In the genomic region with DNA sequence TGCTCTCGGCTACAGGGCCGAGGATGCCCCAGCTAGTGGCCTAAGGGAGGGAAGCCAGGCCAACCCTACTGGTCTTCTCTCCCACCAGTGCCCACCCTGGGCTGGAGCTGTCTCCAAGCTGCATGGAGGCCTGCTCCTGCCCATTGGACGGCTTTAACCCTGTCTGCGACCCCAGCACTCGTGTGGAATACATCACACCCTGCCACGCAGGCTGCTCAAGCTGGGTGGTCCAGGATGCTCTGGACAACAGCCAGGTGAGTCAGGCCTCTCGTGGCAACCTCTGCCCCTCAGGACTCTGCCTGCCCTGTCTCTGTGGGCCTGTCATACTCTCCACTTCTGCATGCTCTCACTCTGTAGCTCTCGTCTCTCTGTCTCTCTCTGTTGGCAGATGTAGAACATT, we compare ENCODE assay signal across 24 cellular contexts. TPM values are rescaled to one million over a fixed set of nuclear protein-coding genes. Genes with fewer than 3 reads are reported as not detected.
A peak's percentile ranks its signal among the peaks of the same experiment; 100 is the strongest.
DNase-seq lines count a peak whose midpoint lies in the region; ATAC-seq and TF ChIP-seq lines count a peak whose summit lies in the region.
"Had no signal": no experiment of that assay in that cellular context is flagged by ENCODE, and none has a peak within 500 bp of the region (broad histone marks: within the 10 kb centered on the region; RNA-seq: fewer than 3 reads in every experiment).

No MANE protein-coding gene starts in this region.

- peak overlapping the region; percentile 65 for H3K27ac ChIP-seq in left ventricle myocardium inferior (replicated peaks)
- H3K27ac ChIP-seq in heart left ventricle: peak overlapping the region in 1 of 12 donors; percentile 70
- H3K27ac ChIP-seq in endodermal cell (ENCODE audit: low read depth, low read length): no peak overlapping the region
- no peak overlapping the region for H3K27ac ChIP-seq in upper lobe of right lung
- H3K27ac ChIP-seq: SK-N-MC had no signal

- no peaks in the 10 kb centered on the region for H3K9me3 Mint-ChIP-seq in endodermal cell
- H3K9me3 Mint-ChIP-seq in nephron: no peaks in the 10 kb centered on the region
- H3K9me3 Mint-ChIP-seq in HFFc6: no peaks in the 10 kb centered on the region
- H3K9me3 Mint-ChIP-seq: CD8-positive, alpha-beta memory T cell had no signal

- no peak overlapping the region for H3K27ac Mint-ChIP-seq in endodermal cell
- H3K27ac Mint-ChIP-seq in nephron: peak overlapping the region in 2 of 3 experiments; percentile 69 to 70
- no peak overlapping the region for H3K27ac Mint-ChIP-seq in HFFc6
- H3K27ac Mint-ChIP-seq: CD8-positive, alpha-beta memory T cell had no signal

- no peaks in the 10 kb centered on the region for H3K36me3 Mint-ChIP-seq in endodermal cell (ENCODE audit: low read depth)
- H3K36me3 Mint-ChIP-seq in nephron (ENCODE audit: low read depth): no peaks in the 10 kb centered on the region
- H3K36me3 Mint-ChIP-seq in HFFc6 (ENCODE audit: low read depth): no peaks in the 10 kb centered on the region
- H3K36me3 Mint-ChIP-seq: CD8-positive, alpha-beta memory T cell had no signal

- no peak for TF ChIP-seq CTCF in left ventricle myocardium inferior (IDR thresholded peaks at IDR 0.05; ENCODE audit: borderline replicate concordance)
- TF ChIP-seq CTCF in heart left ventricle (IDR thresholded peaks at IDR 0.05): no peak
- TF ChIP-seq CTCF in endodermal cell (conservative IDR thresholded peaks at IDR 0.05): no peak
- TF ChIP-seq CTCF in nephron (IDR thresholded peaks at IDR 0.05; ENCODE audit: unreplicated experiment in 3 of 3): no peak
- no peak for TF ChIP-seq CTCF in upper lobe of right lung (IDR thresholded peaks at IDR 0.05)
- TF ChIP-seq CTCF in HFFc6 (IDR thresholded peaks at IDR 0.05): no peak
- TF ChIP-seq CTCF in GM13977 (IDR thresholded peaks at IDR 0.05; ENCODE audit: extremely low read depth, insufficient read depth, missing control alignments): no peak

- DNase-seq in left ventricle myocardium inferior: no peak
- DNase-seq in heart left ventricle: no peak
- DNase-seq in endodermal cell: peak; percentile 39
- peak; percentile 59 for DNase-seq in upper lobe of right lung
- DNase-seq in HFFc6: no peak
- no peak for DNase-seq in GM13977 (ENCODE audit: low spot score)
- DNase-seq: BE2C; CD8-positive, alpha-beta memory T cell; DMS53; H7; MM.1S; NCI-H1105; NCI-H2081; NCI-H2171 treated with DMSO at 0.1 percent for 48 hours; NCI-H446; NCI-H69; NK-92 treated with Interleukin-12 subunit alpha and Interleukin-12 subunit beta, amount 100 ng/mL, for 24 hours had no signal

- H3K36me3 ChIP-seq in left ventricle myocardium inferior: no peaks in the 10 kb centered on the region
- H3K36me3 ChIP-seq in heart left ventricle: peaks cover 0 to 64% (median 0%) of the 10 kb centered on the region in 9 donors
- no peaks in the 10 kb centered on the region for H3K36me3 ChIP-seq in endodermal cell (ENCODE audit: control insufficient read depth, insufficient read depth, low read length)
- H3K36me3 ChIP-seq in upper lobe of right lung: no peaks in the 10 kb centered on the region
- H3K36me3 ChIP-seq: BE2C had no signal

- no peak for TF ChIP-seq POLR2A in heart left ventricle (IDR thresholded peaks at IDR 0.05)

- WGBS in heart left ventricle, 4 donors: 78 to 83% (median 81%) methylated on average over 7 to 8 of the region's 8 CpGs
- WGBS in endodermal cell (ENCODE audit: insufficient coverage in 1 of 2, insufficient read length in 1 of 2), 2 experiments: 89 to 94% methylated on average over 8 of the region's 8 CpGs

- no peaks in the 10 kb centered on the region for H3K27me3 ChIP-seq in left ventricle myocardium inferior (ENCODE audit: low read depth)
- no peaks in the 10 kb centered on the region for H3K27me3 ChIP-seq in heart left ventricle
- no peaks in the 10 kb centered on the region for H3K27me3 ChIP-seq in endodermal cell (ENCODE audit: control insufficient read depth, insufficient read depth, low read length, poor library complexity, severe bottlenecking)
- H3K27me3 ChIP-seq in upper lobe of right lung: no peaks in the 10 kb centered on the region
- H3K27me3 ChIP-seq: BE2C had no signal

- in situ Hi-C loops in GM13977 (cut with MboI; ENCODE audit: low pct_unique_long_range_greater_than_20kb, low sequenced_read_pairs, unreplicated experiment): no loop called here

- no peak for ATAC-seq in heart left ventricle
- ATAC-seq in upper lobe of right lung: no peak
- ATAC-seq in HG02642 (IDR thresholded peaks at IDR 0.05; ENCODE audit: poor library complexity, unreplicated experiment): no peak
- ATAC-seq: Right ventricle myocardium inferior had no signal

- intact Hi-C loops in left ventricle myocardium inferior (cut with micrococcal nuclease) (no loop called here), heart left ventricle (cut with DNase I) (no loop called here), upper lobe of right lung (cut with DNase I) (no loop called here)

- H3K9me3 ChIP-seq in left ventricle myocardium inferior (replicated peaks) (no peaks in the 10 kb centered on the region), heart left ventricle (no peaks in the 10 kb centered on the region), endodermal cell (ENCODE audit: control insufficient read depth, low read length) (no peaks in the 10 kb centered on the region), upper lobe of right lung (no peaks in the 10 kb centered on the region)
- H3K9me3 ChIP-seq: BE2C had no signal

- no peak overlapping the region for H3K9ac ChIP-seq in endodermal cell (ENCODE audit: extremely low read depth, low read length, poor library complexity, severe bottlenecking)

- H3K4me3 ChIP-seq in left ventricle myocardium inferior (no peak overlapping the region), heart left ventricle (no peak overlapping the region), endodermal cell (ENCODE audit: low read length) (no peak overlapping the region), upper lobe of right lung (no peak overlapping the region)
- H3K4me3 ChIP-seq: SK-N-MC had no signal

- H3K4me1 Mint-ChIP-seq in endodermal cell (peaks cover 6% of the 10 kb centered on the region), nephron (peaks cover 32% of the 10 kb centered on the region), HFFc6 (ENCODE audit: low read depth) (no peaks in the 10 kb centered on the region)
- H3K4me1 Mint-ChIP-seq: CD8-positive, alpha-beta memory T cell had no signal

- H3K27me3 Mint-ChIP-seq in endodermal cell (ENCODE audit: insufficient read depth) (peaks cover 7% of the 10 kb centered on the region), nephron (ENCODE audit: low read depth) (peaks cover 15% of the 10 kb centered on the region), HFFc6 (ENCODE audit: insufficient read depth) (peaks cover 57% of the 10 kb centered on the region)

- H3K4me1 ChIP-seq in left ventricle myocardium inferior (peaks cover 61% of the 10 kb centered on the region), heart left ventricle (peaks cover 3 to 47% (median 27%) of the 10 kb centered on the region in 12 donors), endodermal cell (ENCODE audit: control insufficient read depth, insufficient read depth, low read length) (no peaks in the 10 kb centered on the region), upper lobe of right lung (peaks cover 24% of the 10 kb centered on the region)

- no peak overlapping the region for H3K4me3 Mint-ChIP-seq in endodermal cell
- H3K4me3 Mint-ChIP-seq in nephron: no peak overlapping the region
- H3K4me3 Mint-ChIP-seq in HFFc6: no peak overlapping the region
- H3K4me3 Mint-ChIP-seq: CD8-positive, alpha-beta memory T cell had no signal

RNA-seq across cellular contexts. Expression of a gene that starts 44.1 kb away (rescaled TPM):
- total RNA-seq in left ventricle myocardium inferior (0.16 TPM), heart left ventricle (1 to 10 TPM in 1 of 9 donors, under 1 TPM in 4, not detected in 4; 0.08 to 1.0 (median 0.19) TPM), endodermal cell (under 1 TPM in 1 of 2 donors, not detected in 1; 0.13 TPM), upper lobe of right lung (0.64 TPM)
- under 1 TPM in 1 of 2 donors, not detected in 1; 0.07 TPM for polyA plus RNA-seq in heart left ventricle
- 0.28 TPM for polyA plus RNA-seq in endodermal cell (2013, experiment 1 of 2)
- polyA plus RNA-seq in endodermal cell (2013, experiment 2 of 2): 0.21 TPM
- total RNA-seq in HFFc6 (2021; fragmentation: NEBNext Ultra II Directional; extraction: Animal tissue kit (Norgen Biotek cat#: 25700)): not detected
- total RNA-seq: A172, H7, LHCN-M2, OCI-LY7 had no signal

RNA-seq across cellular contexts. Expression of a gene that starts 45.5 kb away (rescaled TPM):
- 22.7 TPM for total RNA-seq in left ventricle myocardium inferior
- 100 to 1,000 TPM in 1 of 9 donors, 10 to 100 TPM in 7, 1 to 10 TPM in 1; 8.1 to 167 (median 18.6) TPM for total RNA-seq in heart left ventricle
- polyA plus RNA-seq in heart left ventricle: 1 to 10 TPM; 4.7 to 9.8 TPM
- total RNA-seq in endodermal cell: 1 to 10 TPM; 1.1 to 1.9 TPM
- polyA plus RNA-seq in endodermal cell (2013, experiment 1 of 2): 0.71 TPM
- polyA plus RNA-seq in endodermal cell (2013, experiment 2 of 2): 0.21 TPM
- 204 TPM for total RNA-seq in upper lobe of right lung
- not detected for total RNA-seq in HFFc6 (2021; fragmentation: NEBNext Ultra II Directional; extraction: Animal tissue kit (Norgen Biotek cat#: 25700))
- total RNA-seq: LHCN-M2 had no signal
- polyA plus RNA-seq: CD8-positive, alpha-beta memory T cell had no signal

Comparison
In these comparisons a context has a peak if more than half of its experiments do, and no peak if none do; other contexts are left out.
1. DNase-seq: peak in endodermal cell (single experiment) and upper lobe of right lung (single experiment); none in left ventricle myocardium inferior (single experiment), heart left ventricle (0 of 5), HFFc6 (single experiment) and GM13977 (single experiment).
2. H3K27ac Mint-ChIP-seq: peak in nephron (2 of 3); none in endodermal cell (single experiment) and HFFc6 (single experiment).